ENCODE assay signal across 25 cellular contexts in genomic region chr1:58244872-58245271, GRCh38.
"Had no signal": no experiment of that assay in that cellular context is flagged by ENCODE, and none has a peak within 500 bp of the region (broad histone marks: within the 10 kb centered on the region; RNA-seq: fewer than 3 reads in every experiment).

No MANE protein-coding gene starts in this region.

- H3K27me3 ChIP-seq: thyroid gland, vagina had no signal

- DNase-seq: dermis blood vessel endothelial cell; effector memory CD4-positive, alpha-beta T cell; foreskin melanocyte; glutamatergic neuron; heart right ventricle; hippocampal formation; left cardiac atrium; left ventricle myocardium superior; natural killer cell; pancreas; right lobe of liver; small intestine; stimulated activated CD4-positive, alpha-beta T cell treated with anti-CD3 and anti-CD28 coated beads, Interleukin-15, amount 100 ng/mL, for 24 hours; stimulated activated CD4-positive, alpha-beta T cell treated with anti-CD3 and anti-CD28 coated beads, Interleukin-2, amount 100 ng/mL, for 48 hours; stimulated activated naive CD4-positive, alpha-beta T cell; stomach; thyroid gland; trophoblast cell had no signal

- H3K4me3 ChIP-seq: coronary artery, esophagus muscularis mucosa, heart right ventricle, lung, pancreas, right lobe of liver, stomach, thyroid gland, vagina had no signal

- H3K9me3 ChIP-seq: esophagus muscularis mucosa, heart right ventricle, neutrophil, pancreas, right lobe of liver, stomach, thyroid gland, vagina had no signal

- H3K4me1 ChIP-seq: pancreas had no signal

- H3K27ac ChIP-seq: coronary artery, esophagus muscularis mucosa, heart right ventricle, neutrophil, pancreas, right lobe of liver, stomach, thyroid gland, vagina had no signal

- H3K27ac Mint-ChIP-seq: memory B cell, natural killer cell had no signal

- ATAC-seq: heart right ventricle, left cardiac atrium, left ventricle myocardium superior, natural killer cell, pancreas, right lobe of liver had no signal

- H3K4me1 Mint-ChIP-seq: memory B cell, natural killer cell had no signal

- H3K36me3 Mint-ChIP-seq: memory B cell, natural killer cell had no signal

- H3K36me3 ChIP-seq: esophagus muscularis mucosa, heart right ventricle, neutrophil, pancreas, right lobe of liver, stomach, thyroid gland, vagina had no signal

- H3K4me3 Mint-ChIP-seq: memory B cell, natural killer cell, neural crest cell had no signal

- H3K9me3 Mint-ChIP-seq: memory B cell, natural killer cell, neural crest cell had no signal
